ENCODE assay signal across 24 cellular contexts in the genomic region with DNA sequence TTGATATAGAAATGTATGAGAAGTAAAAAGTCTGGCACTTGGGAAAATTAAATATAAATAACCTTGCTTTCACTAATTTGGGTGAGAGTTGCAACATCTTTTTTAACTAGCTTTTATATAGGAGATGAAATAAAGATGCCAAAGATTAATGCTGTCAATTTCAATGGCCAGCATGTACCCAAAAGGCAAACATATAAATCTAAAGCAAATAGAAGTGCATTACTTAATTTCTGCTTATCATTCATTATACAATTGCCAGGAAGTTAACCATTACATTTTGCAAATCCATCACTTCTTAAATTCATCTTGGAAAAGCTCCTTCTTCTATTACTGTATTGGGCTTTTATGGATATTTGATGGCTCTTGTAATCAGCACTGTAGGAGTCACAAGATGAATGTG.
"Had no signal": no experiment of that assay in that cellular context is flagged by ENCODE, and none has a peak within 500 bp of the region (broad histone marks: within the 10 kb centered on the region; RNA-seq: fewer than 3 reads in every experiment).

No MANE protein-coding gene starts in this region.

- DNase-seq: activated CD4-positive, alpha-beta memory T cell treated with anti-CD3 and anti-CD28 coated beads, Interleukin-2, amount 10 ng/mL, durations not matched to agents 7 days and 5 days; activated CD4-positive, alpha-beta T cell treated with anti-CD3 and anti-CD28 coated beads for 1 hour; activated CD4-positive, alpha-beta T cell treated with anti-CD3 and anti-CD28 coated beads for 4 hours; activated CD4-positive, alpha-beta T cell treated with anti-CD3 and anti-CD28 coated beads, Interleukin-2, amount 10 ng/mL, durations not matched to agents 7 days and 5 days; activated CD4-positive, alpha-beta T cell treated with anti-CD3 and anti-CD28 coated beads, Interleukin-2, amount 50 U/mL, for 4 hours; activated CD8-positive, alpha-beta memory T cell treated with anti-CD3 and anti-CD28 coated beads, Interleukin-2, amount 50 U/mL, for 48 hours; activated gamma-delta T cell; activated naive CD4-positive, alpha-beta T cell; activated naive CD4-positive, alpha-beta T cell treated with anti-CD3 and anti-CD28 coated beads, Interleukin-2, amount 10 ng/mL, durations not matched to agents 7 days and 5 days; activated T-cell treated with anti-CD3 and anti-CD28 coated beads for 4 hours; activated T-cell treated with anti-CD3 and anti-CD28 coated beads, Interleukin-2, amount 50 U/mL, for 24 hours; activated T-cell treated with anti-CD3 and anti-CD28 coated beads, Interleukin-2, amount 50 U/mL, for 72 hours; amniotic stem cell; anterior cingulate cortex; brain microvascular endothelial cell; dorsolateral prefrontal cortex; effector memory CD4-positive, alpha-beta T cell; endodermal cell; foreskin keratinocyte; gastrocnemius medialis; glutamatergic neuron; heart left ventricle; T-helper 2 cell had no signal

- H3K27ac ChIP-seq: brain microvascular endothelial cell, coronary artery, dorsolateral prefrontal cortex, foreskin keratinocyte, gastrocnemius medialis, heart left ventricle had no signal
